16 cellular contexts compared by ENCODE assay signal in the genomic region with DNA sequence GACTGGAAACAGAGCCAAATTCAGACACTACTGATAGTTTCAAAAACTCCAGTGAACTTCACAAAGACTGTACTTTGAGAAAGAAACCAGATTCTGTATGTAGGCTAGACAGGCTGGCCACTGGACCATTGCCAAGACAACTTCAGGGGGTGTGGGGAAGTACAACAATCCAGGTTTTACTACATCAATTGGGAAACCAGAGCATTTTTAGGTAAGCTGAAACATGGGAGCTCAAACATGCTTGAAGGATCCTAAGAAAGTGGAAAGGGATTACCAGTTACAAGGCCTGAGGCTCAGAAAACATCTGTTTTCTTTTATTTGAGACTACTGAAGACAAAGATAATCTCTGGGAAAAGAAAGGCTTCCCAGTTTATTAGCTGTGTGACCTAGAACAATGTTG. TPM values are rescaled to one million over a fixed set of nuclear protein-coding genes. Genes with fewer than 3 reads are reported as not detected.
DNase-seq lines count a peak whose midpoint lies in the region; ATAC-seq and TF ChIP-seq lines count a peak whose summit lies in the region.
"Had no signal": no experiment of that assay in that cellular context is flagged by ENCODE, and none has a peak within 500 bp of the region (broad histone marks: within the 10 kb centered on the region; RNA-seq: fewer than 3 reads in every experiment).

No MANE protein-coding gene starts in this region.

- intact Hi-C loops in OCI-LY7 (cut with micrococcal nuclease; ENCODE audit: unreplicated experiment), result no loop called here

- H3K9me3 Mint-ChIP-seq in neural crest cell (no peaks in the 10 kb centered on the region), chondrocyte (ENCODE audit: low read depth) (no peaks in the 10 kb centered on the region)
- H3K9me3 Mint-ChIP-seq: activated CD4-positive, alpha-beta memory T cell treated with anti-CD3 and anti-CD28 coated beads, Interleukin-2, amount 10 ng/mL, durations not matched to agents 7 days and 5 days; CD4-positive, alpha-beta memory T cell; neural progenitor cell; stimulated activated naive CD8-positive, alpha-beta T cell treated with anti-CD3 and anti-CD28 coated beads, Interleukin-15, Interleukin-2, amounts not matched to agents 100 ng/mL and 50 ng/mL, for 24 hours had no signal

- H3K27ac ChIP-seq in SJSA1, result peak overlapping the region; percentile 62
- no peak overlapping the region for H3K27ac ChIP-seq in OCI-LY7 (ENCODE audit: low read depth, low read length, poor library complexity, severe bottlenecking)
- H3K27ac ChIP-seq: KMS-11, neural progenitor cell had no signal

- no TSS peak for BruUV-seq in OCI-LY7 (replicated peaks; lab: Mats Ljungman, UMichigan)

- DNase-seq in HFF-Myc (ENCODE audit: extremely low read depth, low read depth) (peak; percentile 67), SJSA1 (ENCODE audit: low read depth in 1 of 2, low spot score in 2 of 2) (peak in 1 of 2 experiments; percentile 17), epithelial cell of esophagus (ENCODE audit: low read depth) (peak; percentile 25), neural crest cell (ENCODE audit: low read depth, low spot score) (no peak), OCI-LY7 (ENCODE audit: low spot score) (no peak), chondrocyte (ENCODE audit: low spot score) (no peak)
- DNase-seq in activated CD8-positive, alpha-beta memory T cell treated with anti-CD3 and anti-CD28 coated beads, Interleukin-2, amount 50 U/mL, for 4 hours, result no peak
- DNase-seq: activated CD4-positive, alpha-beta memory T cell treated with anti-CD3 and anti-CD28 coated beads, Interleukin-2, amount 10 ng/mL, durations not matched to agents 7 days and 5 days; activated effector memory CD4-positive, alpha-beta T cell treated with Interleukin-2 at 50 U/mL for 16 hours; CD4-positive, alpha-beta memory T cell; NCI-H1436 treated with DMSO at 0.1 percent for 48 hours; NCI-H526 treated with DMSO at 0.1 percent for 48 hours had no signal

- no peak overlapping the region for H3K4me3 ChIP-seq in HFF-Myc (replicated peaks; ENCODE audit: low read depth, low read length)
- no peak overlapping the region for H3K4me3 ChIP-seq in SJSA1
- no peak overlapping the region for H3K4me3 ChIP-seq in epithelial cell of esophagus (ENCODE audit: low read length)
- H3K4me3 ChIP-seq in OCI-LY7 (ENCODE audit: low read depth, low read length, poor library complexity, severe bottlenecking), result no peak overlapping the region
- H3K4me3 ChIP-seq: neural progenitor cell had no signal

- H3K4me2 ChIP-seq in OCI-LY7 (ENCODE audit: low read length), result no peak overlapping the region
- H3K4me2 ChIP-seq: KMS-11, neural progenitor cell had no signal

- H3K4me3 Mint-ChIP-seq in neural crest cell, result no peak overlapping the region
- H3K4me3 Mint-ChIP-seq in chondrocyte (ENCODE audit: unreplicated experiment), result no peak overlapping the region
- H3K4me3 Mint-ChIP-seq: activated CD4-positive, alpha-beta memory T cell treated with anti-CD3 and anti-CD28 coated beads, Interleukin-2, amount 10 ng/mL, durations not matched to agents 7 days and 5 days; CD4-positive, alpha-beta memory T cell; neural progenitor cell; stimulated activated naive CD8-positive, alpha-beta T cell treated with anti-CD3 and anti-CD28 coated beads, Interleukin-15, Interleukin-2, amounts not matched to agents 100 ng/mL and 50 ng/mL, for 24 hours had no signal

- H3K4me1 ChIP-seq in SJSA1 (replicated peaks), result peaks cover 29% of the 10 kb centered on the region
- peaks cover 11% of the 10 kb centered on the region for H3K4me1 ChIP-seq in OCI-LY7 (ENCODE audit: insufficient read depth, low read length, poor library complexity, severe bottlenecking)
- H3K4me1 ChIP-seq: neural progenitor cell had no signal

- no peaks in the 10 kb centered on the region for H3K79me2 ChIP-seq in OCI-LY7 (ENCODE audit: insufficient read depth, low read depth, low read length)

- H3K36me3 ChIP-seq in SJSA1 (no peaks in the 10 kb centered on the region), OCI-LY7 (ENCODE audit: insufficient read depth, low read length) (no peaks in the 10 kb centered on the region)
- H3K36me3 ChIP-seq: neural progenitor cell had no signal

- no peaks in the 10 kb centered on the region for H3K27me3 ChIP-seq in SJSA1 (replicated peaks)
- H3K27me3 ChIP-seq: neural progenitor cell had no signal

- CTCF ChIA-PET in OCI-LY7 (lab: Charles Lee; ENCODE audit: unreplicated experiment), result no interaction called here

- H3K36me3 Mint-ChIP-seq in neural crest cell (ENCODE audit: low read depth), result no peaks in the 10 kb centered on the region
- no peaks in the 10 kb centered on the region for H3K36me3 Mint-ChIP-seq in chondrocyte (ENCODE audit: low read depth)
- H3K36me3 Mint-ChIP-seq: CD4-positive, alpha-beta memory T cell; neural progenitor cell had no signal

- no peak for ATAC-seq in HG03520 (IDR thresholded peaks at IDR 0.05; ENCODE audit: unreplicated experiment)

- peak overlapping the region; percentile 52 for H3K27ac Mint-ChIP-seq in neural crest cell (ENCODE audit: unreplicated experiment)
- H3K27ac Mint-ChIP-seq in chondrocyte (ENCODE audit: unreplicated experiment), result no peak overlapping the region
- H3K27ac Mint-ChIP-seq: activated CD4-positive, alpha-beta memory T cell treated with anti-CD3 and anti-CD28 coated beads, Interleukin-2, amount 10 ng/mL, durations not matched to agents 7 days and 5 days; CD4-positive, alpha-beta memory T cell; neural progenitor cell; stimulated activated naive CD8-positive, alpha-beta T cell treated with anti-CD3 and anti-CD28 coated beads, Interleukin-15, Interleukin-2, amounts not matched to agents 100 ng/mL and 50 ng/mL, for 24 hours had no signal

- H3K9me3 ChIP-seq in SJSA1 (replicated peaks) (no peaks in the 10 kb centered on the region), OCI-LY7 (ENCODE audit: low read length) (no peaks in the 10 kb centered on the region)

- TF ChIP-seq CTCF in HFF-Myc (IDR thresholded peaks at IDR 0.05; ENCODE audit: low read depth, low read length, missing control alignments) (no peak), epithelial cell of esophagus (IDR thresholded peaks at IDR 0.05; ENCODE audit: insufficient read depth, low read depth, low read length, missing control alignments) (no peak), neural crest cell (conservative IDR thresholded peaks at IDR 0.05) (no peak), OCI-LY7 (conservative IDR thresholded peaks at IDR 0.05; ENCODE audit: low read length) (no peak), chondrocyte (IDR thresholded peaks at IDR 0.05) (no peak)

- H3K27me3 Mint-ChIP-seq in neural crest cell (ENCODE audit: low read depth) (no peaks in the 10 kb centered on the region), chondrocyte (ENCODE audit: low read depth) (no peaks in the 10 kb centered on the region)

- no peaks in the 10 kb centered on the region for H3K9me2 ChIP-seq in OCI-LY7 (ENCODE audit: insufficient read depth, low read length)

- H4K20me1 ChIP-seq in OCI-LY7 (ENCODE audit: insufficient read depth, low read length), result no peaks in the 10 kb centered on the region

- POLR2A ChIA-PET in OCI-LY7 (lab: Charles Lee), result no interaction called here

- H2AFZ ChIP-seq in OCI-LY7 (ENCODE audit: low read length), result no peak overlapping the region
- H2AFZ ChIP-seq: neural progenitor cell had no signal

- H3K4me1 Mint-ChIP-seq in neural crest cell (peaks cover 6% of the 10 kb centered on the region), chondrocyte (ENCODE audit: low read depth) (peaks cover 35% of the 10 kb centered on the region)
- H3K4me1 Mint-ChIP-seq: neural progenitor cell had no signal

RNA-seq across cellular contexts. Expression of gene ZNF280D, which starts 26.9 kb away (rescaled TPM):
- total RNA-seq in SJSA1 (2014; rRNA removed; shearing (Covaris generic)), result 19.9 and 34.0 TPM in 2 replicates
- total RNA-seq in neural crest cell (10.0 and 12.1 TPM in 2 replicates), OCI-LY7 (2022) (23.4 and 26.8 TPM in 2 replicates), chondrocyte (12.5 to 16.8 TPM (median 15.1 TPM) in 3 replicates)
- total RNA-seq in OCI-LY7 (2014; rRNA removed; shearing (Covaris generic)), result 7.1 and 10.7 TPM in 2 replicates

Comparison
In these comparisons a context has a peak if more than half of its experiments do, and no peak if none do; other contexts are left out.
1. DNase-seq: peak in HFF-Myc (single experiment) and epithelial cell of esophagus (single experiment); none in neural crest cell (single experiment), OCI-LY7 (single experiment), chondrocyte (single experiment) and activated CD8-positive, alpha-beta memory T cell treated with anti-CD3 and anti-CD28 coated beads, Interleukin-2, amount 50 U/mL, for 4 hours (single experiment).